ENCODE assay signal across 25 cellular contexts in the genomic region with DNA sequence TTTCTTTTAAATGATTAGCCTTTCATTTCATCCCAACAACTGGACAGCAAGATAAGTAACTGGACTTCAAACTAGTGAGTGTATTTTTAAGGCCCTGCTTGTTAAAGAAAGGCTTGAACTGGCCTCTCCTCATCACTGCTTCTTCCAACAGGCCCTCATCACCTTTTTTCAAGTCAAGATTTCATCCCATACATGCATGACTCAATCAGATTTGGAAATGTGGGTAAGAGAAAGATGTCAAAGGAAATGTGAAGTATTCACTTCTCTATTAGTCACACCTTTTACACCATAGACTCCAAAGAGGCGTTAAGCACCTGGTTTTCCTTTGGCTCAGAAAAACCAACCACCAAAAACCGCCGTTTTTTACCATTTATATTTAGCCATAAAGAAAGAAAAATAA. TPM values are rescaled to one million over a fixed set of nuclear protein-coding genes. Genes with fewer than 3 reads are reported as not detected.
DNase-seq lines count a peak whose midpoint lies in the region; ATAC-seq and TF ChIP-seq lines count a peak whose summit lies in the region.
"Had no signal": no experiment of that assay in that cellular context is flagged by ENCODE, and none has a peak within 500 bp of the region (broad histone marks: within the 10 kb centered on the region; RNA-seq: fewer than 3 reads in every experiment).

No MANE protein-coding gene starts in this region.

- no peaks in the 10 kb centered on the region for H3K79me2 ChIP-seq in mammary epithelial cell (ENCODE audit: insufficient read depth, low read length)

- no peak for TF ChIP-seq CTCF in mammary epithelial cell (conservative IDR thresholded peaks at IDR 0.05 in 1 of 2, IDR thresholded peaks at IDR 0.05 in 1 of 2; ENCODE audit: extremely low read depth in 1 of 2, insufficient read depth in 1 of 2, low read depth in 1 of 2, low read length in 2 of 2)

- peaks cover 46% of the 10 kb centered on the region for H3K27me3 ChIP-seq in mammary epithelial cell (ENCODE audit: insufficient read depth, low read length)
- H3K27me3 ChIP-seq: SJCRH30 had no signal

- H3K9me3 ChIP-seq in mammary epithelial cell (replicated peaks; ENCODE audit: insufficient read depth, low read length), result no peaks in the 10 kb centered on the region
- H3K9me3 ChIP-seq: BLaER1 treated with 17β-estradiol and CSF1 and Interleukin-3, amounts not matched to agents 10 nM and 100 nM; neutrophil; sigmoid colon; SJCRH30 had no signal

- no peak overlapping the region for H3K27ac Mint-ChIP-seq in activated T-cell treated with anti-CD3 and anti-CD28 coated beads, Interleukin-2, amount 50 U/mL, for 72 hours
- H3K27ac Mint-ChIP-seq: progenitor cell of endocrine pancreas had no signal

- no peak overlapping the region for H3K4me3 ChIP-seq in mammary epithelial cell (replicated peaks in 1 of 3; ENCODE audit: insufficient read depth in 1 of 3, low read depth in 2 of 3, low read length in 3 of 3)
- H3K4me3 ChIP-seq: BLaER1 treated with 17β-estradiol and CSF1 and Interleukin-3, amounts not matched to agents 10 nM and 100 nM; lung; sigmoid colon; SJCRH30 had no signal

- H3K27ac ChIP-seq in mammary epithelial cell (ENCODE audit: insufficient read depth, low read depth, low read length), result no peak overlapping the region
- H3K27ac ChIP-seq: BLaER1 treated with 17β-estradiol and CSF1 and Interleukin-3, amounts not matched to agents 10 nM and 100 nM; neutrophil; sigmoid colon; SJCRH30 had no signal

- in situ Hi-C loops in mammary epithelial cell (cut with MboI; ENCODE audit: low sequenced_read_pairs in 2 of 2), result loop anchor here in 1 of 2 donors (25.0 kb wide), 1 partner anchor 161 kb away; no protein-coding TSS in a partner anchor

- intact Hi-C loops in mammary epithelial cell (cut with micrococcal nuclease), result loop anchor here (10.0 kb wide), 2 partner anchors 392 to 598 kb away; partner anchors contain the start of gene MSANTD3

- peaks cover 42% of the 10 kb centered on the region for H3K27me3 Mint-ChIP-seq in activated T-cell treated with anti-CD3 and anti-CD28 coated beads, Interleukin-2, amount 50 U/mL, for 72 hours (ENCODE audit: low read depth)

- peak; percentile 24 to 31 for ATAC-seq in activated T-cell treated with anti-CD3 and anti-CD28 coated beads, Interleukin-2, amount 50 U/mL, for 72 hours (replicated peaks in 1 of 2)
- ATAC-seq in stimulated activated naive CD8-positive, alpha-beta T cell treated with anti-CD3 and anti-CD28 coated beads, Interleukin-15, Interleukin-2, amounts not matched to agents 100 U/mL and 50 U/mL, for 24 hours, result peak; percentile 25

- H3K9me3 Mint-ChIP-seq in activated T-cell treated with anti-CD3 and anti-CD28 coated beads, Interleukin-2, amount 50 U/mL, for 72 hours, result no peaks in the 10 kb centered on the region

- H4K20me1 ChIP-seq in mammary epithelial cell (ENCODE audit: insufficient read depth, low read length), result no peaks in the 10 kb centered on the region

- peak overlapping the region; percentile 94 to 99 for H3K4me3 Mint-ChIP-seq in activated T-cell treated with anti-CD3 and anti-CD28 coated beads, Interleukin-2, amount 50 U/mL, for 72 hours

- no peak for DNase-seq in activated T-cell treated with anti-CD3 and anti-CD28 coated beads, Interleukin-2, amount 50 U/mL, for 72 hours
- DNase-seq in activated T-cell treated with anti-CD3 and anti-CD28 coated beads for 4 hours, result no peak
- peak; percentile 22 for DNase-seq in NCI-H226
- DNase-seq in mammary epithelial cell, result peak; percentile 59
- DNase-seq in stimulated activated naive CD8-positive, alpha-beta T cell treated with anti-CD3 and anti-CD28 coated beads, Interleukin-15, Interleukin-2, amounts not matched to agents 100 U/mL and 50 U/mL, for 24 hours, result no peak
- no peak for DNase-seq in HCEC 1CT
- no peak for DNase-seq in ureter (ENCODE audit: low spot score)
- DNase-seq: activated CD4-positive, alpha-beta T cell treated with anti-CD3 and anti-CD28 coated beads for 4 hours; activated naive CD4-positive, alpha-beta T cell; cerebellar nuclear complex; COR-L47; DMS79; dorsolateral prefrontal cortex; glutamatergic neuron; NCI-H1048; NCI-H187; NCI-H69; sigmoid colon; SJCRH30; substantia nigra; T-helper 1 cell had no signal

- H3K9ac ChIP-seq in mammary epithelial cell (ENCODE audit: insufficient read depth, low read length), result no peak overlapping the region
- H3K9ac ChIP-seq: BLaER1 treated with 17β-estradiol and CSF1 and Interleukin-3, amounts not matched to agents 10 nM and 100 nM had no signal

- WGBS in mammary epithelial cell (ENCODE audit: low coverage, missing lambda C conversion rate), result 68% methylated on average over 3 of the region's 3 CpGs

- CTCF ChIA-PET in mammary epithelial cell (lab: Charles Lee; ENCODE audit: low non-redundant PET), result no interaction called here

- H2AFZ ChIP-seq in mammary epithelial cell (ENCODE audit: low read depth, low read length), result no peak overlapping the region

- H3K4me1 ChIP-seq in mammary epithelial cell (ENCODE audit: insufficient read depth, low read length), result peaks cover 29% of the 10 kb centered on the region
- H3K4me1 ChIP-seq: SJCRH30 had no signal

- H3K4me1 Mint-ChIP-seq in activated T-cell treated with anti-CD3 and anti-CD28 coated beads, Interleukin-2, amount 50 U/mL, for 72 hours (ENCODE audit: low read depth), result peaks cover 67% of the 10 kb centered on the region

- peaks cover 11 to 27% of the 10 kb centered on the region in 2 donors for H3K36me3 Mint-ChIP-seq in activated T-cell treated with anti-CD3 and anti-CD28 coated beads, Interleukin-2, amount 50 U/mL, for 72 hours (ENCODE audit: insufficient read depth in 2 of 2)

- no TSS peak for BruUV-seq in mammary epithelial cell (replicated peaks; lab: Mats Ljungman, UMichigan)

- dilution Hi-C loops in mammary epithelial cell (cut with HindIII; ENCODE audit: low sequenced_read_pairs), result no loop called here

- no peaks in the 10 kb centered on the region for H3K36me3 ChIP-seq in mammary epithelial cell (ENCODE audit: insufficient read depth, low read length)
- H3K36me3 ChIP-seq: BLaER1 treated with 17β-estradiol and CSF1 and Interleukin-3, amounts not matched to agents 10 nM and 100 nM; neutrophil; sigmoid colon; SJCRH30 had no signal

- H3K4me2 ChIP-seq in mammary epithelial cell (ENCODE audit: insufficient read depth, low read depth, low read length), result no peak overlapping the region
- H3K4me2 ChIP-seq: BLaER1 treated with 17β-estradiol and CSF1 and Interleukin-3, amounts not matched to agents 10 nM and 100 nM had no signal

RNA-seq across cellular contexts. Expression of gene NR4A3, which starts 4.9 kb away (rescaled TPM):
- total RNA-seq in activated T-cell treated with anti-CD3 and anti-CD28 coated beads, Interleukin-2, amount 50 U/mL, for 72 hours, result 10 to 100 TPM; 53.0 to 53.1 TPM
- total RNA-seq in mammary epithelial cell (under 1 TPM; under 0.01 to 0.09 TPM), ureter (26.2 TPM)
- 0.03 TPM for polyA plus RNA-seq in mammary epithelial cell
- not detected for polyA minus RNA-seq in mammary epithelial cell

Comparison
In these comparisons a context has a peak if more than half of its experiments do, and no peak if none do; other contexts are left out.
1. DNase-seq: peak in NCI-H226 (single experiment) and mammary epithelial cell (single experiment); none in activated T-cell treated with anti-CD3 and anti-CD28 coated beads, Interleukin-2, amount 50 U/mL, for 72 hours (0 of 2), activated T-cell treated with anti-CD3 and anti-CD28 coated beads for 4 hours (single experiment), stimulated activated naive CD8-positive, alpha-beta T cell treated with anti-CD3 and anti-CD28 coated beads, Interleukin-15, Interleukin-2, amounts not matched to agents 100 U/mL and 50 U/mL, for 24 hours (single experiment), HCEC 1CT (single experiment) and ureter (single experiment).
2. RNA of gene NR4A3, which starts 4.9 kb away (total RNA-seq): 53.0 to 53.1 TPM in activated T-cell treated with anti-CD3 and anti-CD28 coated beads, Interleukin-2, amount 50 U/mL, for 72 hours and 26.2 TPM in ureter (single experiment); under 0.01 to 0.09 TPM in mammary epithelial cell; every median in the first group is over 10 times any median in the second.